ENCODE assay signal across 1 cellular context in genomic region chr1:193184776-193185175, GRCh38.
TF ChIP-seq lines count a peak whose summit lies in the region.

No MANE protein-coding gene starts in this region.

TF ChIP-seq in IMR-90, 13 proteins besides CTCF, POLR2A, EP300 and RAD21 (continued from another document):
- no peak for TF ChIP-seq USF2 (IDR thresholded peaks at IDR 0.05; ENCODE audit: low read depth, low read length)
- TF ChIP-seq BHLHE40 (IDR thresholded peaks at IDR 0.05; ENCODE audit: low read depth, low read length): no peak
- TF ChIP-seq MAFK (IDR thresholded peaks at IDR 0.05; ENCODE audit: low read depth, low read length): no peak
- TF ChIP-seq RCOR1 (IDR thresholded peaks at IDR 0.05; ENCODE audit: insufficient replicate concordance, low read length): no peak
- TF ChIP-seq MAZ (IDR thresholded peaks at IDR 0.05; ENCODE audit: borderline replicate concordance, low read depth, low read length): no peak
- no peak for TF ChIP-seq CHD1 (IDR thresholded peaks at IDR 0.05; ENCODE audit: low read depth, low read length)
- TF ChIP-seq MXI1 (IDR thresholded peaks at IDR 0.05; ENCODE audit: borderline replicate concordance, low read depth, low read length): no peak
- no peak for TF ChIP-seq SMC3 (IDR thresholded peaks at IDR 0.05; ENCODE audit: low read depth, low read length)
- no peak for TF ChIP-seq CEBPB (IDR thresholded peaks at IDR 0.05; ENCODE audit: low read depth, low read length)
